Comparison of ENCODE assay signal across 16 cellular contexts in genomic region chr16:27851586-27851985, GRCh38.
DNase-seq lines count a peak whose midpoint lies in the region; ATAC-seq, FAIRE-seq and TF ChIP-seq lines count a peak whose summit lies in the region.
"Had no signal": no experiment of that assay in that cellular context is flagged by ENCODE, and none has a peak within 500 bp of the region (broad histone marks: within the 10 kb centered on the region; RNA-seq: fewer than 3 reads in every experiment).

No MANE protein-coding gene starts in this region.

- 76% methylated on average over 9 of the region's 9 CpGs for WGBS in suprapubic skin

- DNase-seq in activated CD8-positive, alpha-beta memory T cell treated with anti-CD3 and anti-CD28 coated beads, Interleukin-2, amount 50 U/mL, for 48 hours: peak; percentile 28
- DNase-seq in activated CD8-positive, alpha-beta memory T cell treated with anti-CD3 and anti-CD28 coated beads, Interleukin-2, amount 10 ng/mL, durations not matched to agents 7 days and 5 days: no peak
- DNase-seq in RWPE2 (ENCODE audit: low spot score) (peak; percentile 9), islet precursor cell (peak; percentile 32), suprapubic skin (ENCODE audit: low spot score in 2 of 2) (peak; percentile 15 to 49), hepatic stellate cell (ENCODE audit: low spot score) (no peak), GM12891 (ENCODE audit: insufficient read length, low spot score) (no peak)
- DNase-seq in central memory CD4-positive, alpha-beta T cell: no peak
- DNase-seq: 8988T; CD4-positive, alpha-beta memory T cell; DMS79 treated with DMSO at 0.1 percent for 48 hours; GF-D8 had no signal

- no peaks in the 10 kb centered on the region for H3K4me1 ChIP-seq in RWPE2 (ENCODE audit: insufficient read depth, poor library complexity, severe bottlenecking)
- H3K4me1 ChIP-seq in suprapubic skin: peaks cover 3% of the 10 kb centered on the region
- H3K4me1 ChIP-seq: HAP-1 had no signal

- H3K9me3 ChIP-seq in RWPE2 (ENCODE audit: severe bottlenecking) (no peaks in the 10 kb centered on the region), suprapubic skin (no peaks in the 10 kb centered on the region)
- H3K9me3 ChIP-seq: HAP-1 had no signal

- no peak overlapping the region for H3K27ac ChIP-seq in RWPE2 (ENCODE audit: poor library complexity, severe bottlenecking)
- no peak overlapping the region for H3K27ac ChIP-seq in suprapubic skin
- H3K27ac ChIP-seq: BLaER1 had no signal

- CTCF ChIA-PET in activated CD8-positive, alpha-beta memory T cell treated with anti-CD3 and anti-CD28 coated beads, Interleukin-2, amount 10 ng/mL, durations not matched to agents 7 days and 5 days (lab: Charles Lee): no interaction called here

- ATAC-seq in activated CD8-positive, alpha-beta memory T cell treated with anti-CD3 and anti-CD28 coated beads, Interleukin-2, amount 10 ng/mL, durations not matched to agents 7 days and 5 days: no peak
- ATAC-seq in RWPE2 (ENCODE audit: low read depth): no peak

- no peak overlapping the region for H3K4me3 ChIP-seq in RWPE2 (ENCODE audit: severe bottlenecking)
- no peak overlapping the region for H3K4me3 ChIP-seq in suprapubic skin
- H3K4me3 ChIP-seq: BLaER1, HAP-1 had no signal

- peaks cover 21% of the 10 kb centered on the region for H3K27me3 ChIP-seq in RWPE2 (ENCODE audit: insufficient read depth, poor library complexity, severe bottlenecking)
- peaks cover 39% of the 10 kb centered on the region for H3K27me3 ChIP-seq in suprapubic skin
- H3K27me3 ChIP-seq: BLaER1 had no signal

- H3K27ac Mint-ChIP-seq in activated CD8-positive, alpha-beta memory T cell treated with anti-CD3 and anti-CD28 coated beads, Interleukin-2, amount 10 ng/mL, durations not matched to agents 7 days and 5 days: no peak overlapping the region
- H3K27ac Mint-ChIP-seq: CD4-positive, alpha-beta memory T cell had no signal

- H3K36me3 ChIP-seq in RWPE2 (ENCODE audit: low read depth): no peaks in the 10 kb centered on the region
- no peaks in the 10 kb centered on the region for H3K36me3 ChIP-seq in suprapubic skin
- H3K36me3 ChIP-seq: BLaER1, HAP-1 had no signal

- no peak for TF ChIP-seq EP300 in suprapubic skin (IDR thresholded peaks at IDR 0.05)

- H3K4me1 Mint-ChIP-seq in activated CD8-positive, alpha-beta memory T cell treated with anti-CD3 and anti-CD28 coated beads, Interleukin-2, amount 10 ng/mL, durations not matched to agents 7 days and 5 days: no peaks in the 10 kb centered on the region
- H3K4me1 Mint-ChIP-seq: CD14-positive monocyte; CD4-positive, alpha-beta memory T cell had no signal

- no peak for TF ChIP-seq POLR2A in suprapubic skin (IDR thresholded peaks at IDR 0.05)
- no peak for TF ChIP-seq POLR2A in GM12891 (IDR thresholded peaks at IDR 0.05; ENCODE audit: low read depth, low read length)

- no peak for FAIRE-seq in GM12891 (lab: Jason Lieb, UNC)
- FAIRE-seq: GM19239 had no signal

- H3K27me3 Mint-ChIP-seq in activated CD8-positive, alpha-beta memory T cell treated with anti-CD3 and anti-CD28 coated beads, Interleukin-2, amount 10 ng/mL, durations not matched to agents 7 days and 5 days: peaks cover 27% of the 10 kb centered on the region

- H3K36me3 Mint-ChIP-seq in activated CD8-positive, alpha-beta memory T cell treated with anti-CD3 and anti-CD28 coated beads, Interleukin-2, amount 10 ng/mL, durations not matched to agents 7 days and 5 days: no peaks in the 10 kb centered on the region
- H3K36me3 Mint-ChIP-seq: CD14-positive monocyte; CD4-positive, alpha-beta memory T cell had no signal

- no peak for TF ChIP-seq CTCF in RWPE2 (IDR thresholded peaks at IDR 0.05; ENCODE audit: poor library complexity, severe bottlenecking)
- TF ChIP-seq CTCF in suprapubic skin (IDR thresholded peaks at IDR 0.05): no peak

- no peaks in the 10 kb centered on the region for H3K9me3 Mint-ChIP-seq in activated CD8-positive, alpha-beta memory T cell treated with anti-CD3 and anti-CD28 coated beads, Interleukin-2, amount 10 ng/mL, durations not matched to agents 7 days and 5 days (ENCODE audit: low read depth)

- no peak overlapping the region for H3K4me3 Mint-ChIP-seq in activated CD8-positive, alpha-beta memory T cell treated with anti-CD3 and anti-CD28 coated beads, Interleukin-2, amount 10 ng/mL, durations not matched to agents 7 days and 5 days
- H3K4me3 Mint-ChIP-seq: CD4-positive, alpha-beta memory T cell had no signal

TF ChIP-seq in GM12891, 5 proteins besides CTCF, POLR2A, EP300 and RAD21:
- TF ChIP-seq SPI1 (IDR thresholded peaks at IDR 0.05; ENCODE audit: low read depth, low read length): no peak
- TF ChIP-seq PAX5 (IDR thresholded peaks at IDR 0.05; ENCODE audit: insufficient read depth, low read length, severe bottlenecking): no peak
- TF ChIP-seq POLR2AphosphoS5 (IDR thresholded peaks at IDR 0.05; ENCODE audit: low read depth, low read length): no peak
- no peak for TF ChIP-seq POU2F2 (IDR thresholded peaks at IDR 0.05; ENCODE audit: low read depth, low read length)
- TF ChIP-seq TAF1 (IDR thresholded peaks at IDR 0.05; ENCODE audit: low read depth, low read length): no peak

Comparison
In these comparisons a context has a peak if more than half of its experiments do, and no peak if none do; other contexts are left out.
1. DNase-seq: peak in activated CD8-positive, alpha-beta memory T cell treated with anti-CD3 and anti-CD28 coated beads, Interleukin-2, amount 50 U/mL, for 48 hours (single experiment), RWPE2 (single experiment), islet precursor cell (single experiment) and suprapubic skin (2 of 2); none in activated CD8-positive, alpha-beta memory T cell treated with anti-CD3 and anti-CD28 coated beads, Interleukin-2, amount 10 ng/mL, durations not matched to agents 7 days and 5 days (single experiment), hepatic stellate cell (single experiment), central memory CD4-positive, alpha-beta T cell (single experiment) and GM12891 (single experiment).